8 cellular contexts compared by ENCODE assay signal in the genomic region with DNA sequence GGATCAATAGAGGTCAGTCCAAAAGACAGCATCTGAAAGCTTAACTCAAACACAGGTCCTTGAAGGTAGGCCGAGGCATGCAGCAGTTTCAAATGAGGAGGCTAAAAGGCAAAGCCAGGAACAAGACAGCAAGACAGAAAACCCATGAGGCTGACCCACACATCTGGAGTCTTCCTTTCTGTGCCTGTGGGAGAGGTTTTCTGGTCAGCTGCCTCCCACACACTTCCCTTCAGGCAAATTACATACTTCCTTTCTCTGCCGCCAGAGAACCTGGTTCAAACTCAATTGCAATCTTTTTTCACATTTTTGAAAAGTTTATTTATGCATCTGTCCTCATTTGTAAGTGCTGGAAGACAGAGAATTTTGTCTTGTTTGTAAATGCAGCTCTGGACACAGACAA. TPM values are rescaled to one million over a fixed set of nuclear protein-coding genes. Genes with fewer than 3 reads are reported as not detected.
DNase-seq lines count a peak whose midpoint lies in the region; ATAC-seq, FAIRE-seq and TF ChIP-seq lines count a peak whose summit lies in the region.

No MANE protein-coding gene starts in this region.

- H3K4ac ChIP-seq in trophoblast cell (ENCODE audit: low read depth, low read length): no peak overlapping the region

- no peaks in the 10 kb centered on the region for H3K9me3 ChIP-seq in CD4-positive, alpha-beta T cell (ENCODE audit: control insufficient read depth, low read length)
- H3K9me3 ChIP-seq in GM12878 (replicated peaks; ENCODE audit: control insufficient read depth, insufficient read depth, low read length) (no peaks in the 10 kb centered on the region), trophoblast cell (ENCODE audit: insufficient read depth, low read depth, low read length) (no peaks in the 10 kb centered on the region)

- H4K12ac ChIP-seq in trophoblast cell (ENCODE audit: low read depth, low read length): no peak overlapping the region

- no peak overlapping the region for H2BK12ac ChIP-seq in trophoblast cell (ENCODE audit: low read length)

- intact Hi-C loops in CD4-positive, alpha-beta T cell (cut with DNase I, micrococcal nuclease): no loop called here
- intact Hi-C loops in GM12878 (cut with micrococcal nuclease; ENCODE audit: unreplicated experiment): no loop called here

- peak overlapping the region; percentile 20 for H2BK120ac ChIP-seq in trophoblast cell (ENCODE audit: insufficient read depth, low read length, poor library complexity)

- H3K27me3 Mint-ChIP-seq in CD4-positive, alpha-beta T cell: no peaks in the 10 kb centered on the region

- TF ChIP-seq EP300 in GM12878 (IDR thresholded peaks at IDR 0.05; ENCODE audit: borderline replicate concordance in 1 of 2, control insufficient read depth in 1 of 2, low read depth in 2 of 2, low read length in 2 of 2): no peak

- H3K23ac ChIP-seq in trophoblast cell (ENCODE audit: low read length): no peak overlapping the region

- peaks cover 59% of the 10 kb centered on the region for H3K4me1 Mint-ChIP-seq in CD4-positive, alpha-beta T cell (ENCODE audit: low read depth)

- H3K4me3 ChIP-seq in GM12878 (no peak overlapping the region), trophoblast cell (ENCODE audit: low read depth, low read length) (no peak overlapping the region)

- no peak overlapping the region for H3K27ac ChIP-seq in CD4-positive, alpha-beta T cell (ENCODE audit: low read depth, low read length)
- H3K27ac ChIP-seq in GM12878 (ENCODE audit: control insufficient read depth, insufficient read depth): peak overlapping the region; percentile 47; the same call in 1 of the 2 replicates
- peak overlapping the region; percentile 75 for H3K27ac ChIP-seq in trophoblast cell (ENCODE audit: low read depth, low read length)
- no peak overlapping the region for H3K27ac ChIP-seq in caudate nucleus (ENCODE audit: low read depth, low read length)

- CTCF ChIA-PET in CD4-positive, alpha-beta T cell (lab: Charles Lee): interaction anchor here (1.1 kb wide), 1 partner anchor 12 kb away, joined by 3 read pairs; no protein-coding TSS in a partner anchor
- CTCF ChIA-PET in GM12878 (lab: Yijun Ruan, JAX): interaction anchor here (0.6 to 7.9 kb wide), 18 partner anchors 9 to 1356 kb away, joined by 3 to 190 read pairs (median 5); a partner anchor contains a TSS

- TF ChIP-seq RAD21 in GM12878 (IDR thresholded peaks at IDR 0.05; ENCODE audit: insufficient read depth, low read depth, low read length): no peak

- no peak overlapping the region for H2AK5ac ChIP-seq in trophoblast cell (ENCODE audit: low read length)

- peak; percentile 75 for FAIRE-seq in GM12878 (lab: Jason Lieb, UNC)

- SMC1A ChIA-PET in GM12878 (lab: Charles Lee; ENCODE audit: uncharacterized antibody, unreplicated experiment): interaction anchor here (0.7 to 7.8 kb wide), 20 partner anchors 8 to 215 kb away, joined by 3 to 165 read pairs (median 8); a partner anchor contains a TSS

- H3K4me3 Mint-ChIP-seq in CD4-positive, alpha-beta T cell: no peak overlapping the region

- no peaks in the 10 kb centered on the region for H3K27me3 ChIP-seq in CD4-positive, alpha-beta T cell (ENCODE audit: control insufficient read depth, insufficient read depth, low read length)
- H3K27me3 ChIP-seq in GM12878 (replicated peaks in 1 of 2; ENCODE audit: control insufficient read depth in 2 of 2, insufficient read depth in 2 of 2, low read length in 1 of 2): no peaks in the 10 kb centered on the region
- no peaks in the 10 kb centered on the region for H3K27me3 ChIP-seq in trophoblast cell (ENCODE audit: insufficient read depth, low read length)

- RAD21 ChIA-PET in GM12878 (lab: Charles Lee; ENCODE audit: unreplicated experiment): interaction anchor here (0.6 to 8.0 kb wide), 14 partner anchors 11 to 492 kb away, joined by 3 to 175 read pairs (median 4); no protein-coding TSS in a partner anchor

- H4K8ac ChIP-seq in trophoblast cell (ENCODE audit: low read depth, low read length): peak overlapping the region; percentile 84

- H2BK5ac ChIP-seq in trophoblast cell (ENCODE audit: low read depth, low read length, poor library complexity): peak overlapping the region; percentile 65

- H3K18ac ChIP-seq in trophoblast cell (ENCODE audit: low read length): peak overlapping the region; percentile 47

- no peak for TF ChIP-seq POLR2A in GM12878 (IDR thresholded peaks at IDR 0.05; ENCODE audit: low read depth, low read length)

- H4K20me1 ChIP-seq in GM12878 (ENCODE audit: control insufficient read depth, insufficient read depth): no peaks in the 10 kb centered on the region

- H3K79me2 ChIP-seq in GM12878 (ENCODE audit: control insufficient read depth, insufficient read depth, low read length) (no peaks in the 10 kb centered on the region), trophoblast cell (ENCODE audit: control insufficient read depth, insufficient read depth, low read length, poor library complexity) (peaks cover 2% of the 10 kb centered on the region)

- no peak for ATAC-seq in CD4-positive, alpha-beta T cell (ENCODE audit: poor library complexity)
- ATAC-seq in GM19438 (IDR thresholded peaks at IDR 0.05; ENCODE audit: low read depth, unreplicated experiment) (peak; percentile 89), HG03457 (IDR thresholded peaks at IDR 0.05; ENCODE audit: unreplicated experiment) (peak; percentile 72), GM12878 (peak; percentile 81)

- BruUV-seq in GM12878 (replicated peaks; lab: Mats Ljungman, UMichigan): no TSS peak

- H3K9ac ChIP-seq in GM12878 (ENCODE audit: control insufficient read depth, insufficient read depth, low read length): peak overlapping the region; percentile 35; the same call in 1 of the 2 replicates
- no peak overlapping the region for H3K9ac ChIP-seq in trophoblast cell (ENCODE audit: low read length)

- POLR2A ChIA-PET in CD4-positive, alpha-beta T cell (lab: Charles Lee): interaction anchor here (1.1 to 2.2 kb wide), 3 partner anchors 32 to 254 kb away, joined by 3 to 9 read pairs (median 3); no protein-coding TSS in a partner anchor
- POLR2A ChIA-PET in GM12878 (lab: Charles Lee): interaction anchor here (0.6 to 2.9 kb wide), 11 partner anchors 8 to 254 kb away, joined by 3 to 23 read pairs (median 5); a partner anchor contains a TSS

- TF ChIP-seq CTCF in CD4-positive, alpha-beta T cell (IDR thresholded peaks at IDR 0.05): no peak
- TF ChIP-seq CTCF in GM12878 (IDR thresholded peaks at IDR 0.05 in 2 of 3, conservative IDR thresholded peaks at IDR 0.05 in 1 of 3; ENCODE audit: control insufficient read depth in 2 of 3, extremely low read depth in 1 of 3, insufficient read depth in 1 of 3, low read depth in 3 of 3, low read length in 3 of 3): no peak

- H3K4me2 ChIP-seq in GM12878 (ENCODE audit: control insufficient read depth, insufficient read depth) (peak overlapping the region; percentile 45), trophoblast cell (ENCODE audit: low read length) (no peak overlapping the region)

- H3K36me3 ChIP-seq in GM12878 (ENCODE audit: control insufficient read depth in 2 of 2, insufficient read depth in 2 of 2, low read length in 1 of 2): no peaks in the 10 kb centered on the region
- peaks cover 3 to 12% of the 10 kb centered on the region in 2 experiments for H3K36me3 ChIP-seq in trophoblast cell (ENCODE audit: control insufficient read depth in 1 of 2, insufficient read depth in 2 of 2, low read length in 2 of 2)

- WGBS in GM12878 (ENCODE audit: insufficient coverage, insufficient replicate concordance, low lambda C conversion rate, missing lambda C conversion rate): 0% methylated on average over 2 of the region's 2 CpGs
- no CpG with 5 or more reads among the region's 2 CpGs for WGBS in trophoblast cell (ENCODE audit: extremely low coverage, insufficient coverage, insufficient read length)

- no peaks in the 10 kb centered on the region for H3K9me3 Mint-ChIP-seq in CD4-positive, alpha-beta T cell

- peaks cover 73% of the 10 kb centered on the region for H3K36me3 Mint-ChIP-seq in CD4-positive, alpha-beta T cell (ENCODE audit: low read depth)

- peaks cover 19% of the 10 kb centered on the region for H3K79me1 ChIP-seq in trophoblast cell (ENCODE audit: low read length)

- in situ Hi-C loops in GM12878 (cut with MboI): no loop called here

- H3K27ac Mint-ChIP-seq in CD4-positive, alpha-beta T cell: peak overlapping the region; percentile 35

- H4K91ac ChIP-seq in trophoblast cell (ENCODE audit: low read depth, low read length): no peak overlapping the region

- H3K14ac ChIP-seq in trophoblast cell (ENCODE audit: low read length): peak overlapping the region; percentile 41

- no peak for DNase-seq in CD4-positive, alpha-beta T cell
- peak; percentile 66 for DNase-seq in GM12878 (ENCODE audit: low read depth, low spot score)
- DNase-seq in trophoblast cell: peak; percentile 68 to 85
- DNase-seq in T-helper 1 cell: no peak
- no peak for DNase-seq in NCI-H1048 (lab: John Stamatoyannopoulos, UW)
- no peak for DNase-seq in caudate nucleus (lab: John Stamatoyannopoulos, UW)

- H2AFZ ChIP-seq in GM12878 (ENCODE audit: control insufficient read depth, low read depth, low read length) (peak overlapping the region; percentile 56), trophoblast cell (ENCODE audit: insufficient read depth, low read length, poor library complexity) (no peak overlapping the region)

- H3K4me1 ChIP-seq in GM12878 (ENCODE audit: control insufficient read depth, insufficient read depth, low read length) (peaks cover 18% of the 10 kb centered on the region), trophoblast cell (ENCODE audit: control insufficient read depth in 1 of 2, insufficient read depth in 2 of 2, low read length in 2 of 2) (peaks cover 16 to 17% of the 10 kb centered on the region in 2 experiments)

TF ChIP-seq in GM12878, 131 proteins besides CTCF, POLR2A, EP300 and RAD21 (continues in another document):
- TF ChIP-seq BACH1 (IDR thresholded peaks at IDR 0.05; ENCODE audit: borderline replicate concordance): no peak

RNA-seq across cellular contexts. Expression of a gene that starts 29.8 kb away (rescaled TPM):
- 1 to 10 TPM in 1 of 2 experiments, under 1 TPM in 1; 0.70 to 1.3 TPM for total RNA-seq in CD4-positive, alpha-beta T cell
- total RNA-seq in GM12878 (2013; cell fraction: nucleolus; rRNA removed): 9.3 and 11.0 TPM in 2 replicates
- total RNA-seq in GM12878 (2014; rRNA removed) (2.1 and 2.7 TPM in 2 replicates), GM12878 (2014; rRNA removed; fragmentation: Illumina TruSeq; extraction: Trizol) (5.0 and 5.3 TPM in 2 replicates), GM12878 (2021) (1.4 and 1.5 TPM in 2 replicates)
- polyA plus RNA-seq in GM12878 (2011; ENCODE audit: low read depth): not detected
- polyA plus RNA-seq in GM12878 (2011; rRNA removed) (35.6 and 51.2 TPM in 2 replicates), GM12878 (2014; fragmentation: Illumina TruSeq; extraction: Trizol) (6.4 and 7.4 TPM in 2 replicates), GM12878 (2014; fragmentation: Nextera tagmentation; extraction: Ambion mirVana) (1 to 10 TPM; 2.8 to 3.1 TPM), GM12878 (2014; rRNA removed) (1.1 and 4.4 TPM in 2 replicates), GM12878 (2016; fragmentation: Nextera tagmentation; extraction: Ambion mirVana) (1 to 10 TPM in 1 of 2 experiments, under 1 TPM in 1; 0.76 to 1.2 TPM)
- 17.4 and 19.2 TPM in 2 replicates for polyA plus RNA-seq in GM12878 (2011; cell fraction: cytosol; rRNA removed)
- polyA plus RNA-seq in GM12878 (2011; cell fraction: nucleus; rRNA removed): 4.5 and 6.6 TPM in 2 replicates
- polyA plus RNA-seq in GM12878 (2012): 0.11 and 0.25 TPM in 2 replicates
- 23.8 and 29.8 TPM in 2 replicates for polyA minus RNA-seq in GM12878 (2011; rRNA and poly(A)+ RNA removed)
- 9.9 and 11.3 TPM in 2 replicates for polyA minus RNA-seq in GM12878 (2011; cell fraction: cytosol; rRNA and poly(A)+ RNA removed)
- 3.6 and 4.2 TPM in 2 replicates for polyA minus RNA-seq in GM12878 (2011; cell fraction: nucleus; rRNA and poly(A)+ RNA removed)
- 0.03 and 0.04 TPM in 2 replicates for polyA plus RNA-seq in trophoblast cell (2013)

Comparison
In these comparisons a context has a peak if more than half of its experiments do, and no peak if none do; other contexts are left out.
1. DNase-seq: peak in GM12878 (single experiment) and trophoblast cell (2 of 2); none in CD4-positive, alpha-beta T cell (0 of 10), T-helper 1 cell (0 of 5), NCI-H1048 (single experiment) and caudate nucleus (0 of 61).
2. H3K27ac ChIP-seq: peak in GM12878 (single experiment) and trophoblast cell (single experiment); none in CD4-positive, alpha-beta T cell (single experiment) and caudate nucleus (single experiment).